35 cellular contexts compared by ENCODE assay signal in the genomic region with DNA sequence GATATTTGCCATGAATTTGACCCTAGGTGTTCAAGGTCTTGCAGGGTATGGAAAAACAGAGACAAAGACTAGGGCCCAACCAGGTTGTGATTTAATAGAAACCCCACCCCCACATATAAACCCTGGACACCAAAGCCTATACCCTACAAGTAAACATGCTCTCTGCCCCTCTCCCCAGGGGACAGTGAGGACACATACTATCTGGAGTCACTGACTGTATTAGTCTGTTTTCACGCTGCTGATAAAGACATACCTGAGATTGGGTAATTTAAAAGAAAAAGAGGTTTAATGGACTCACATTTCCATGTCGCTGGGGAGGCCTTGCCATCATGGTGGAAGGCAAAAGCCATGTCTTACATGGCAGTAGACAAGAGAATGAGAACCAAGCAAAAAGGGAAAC.
"Had no signal": no experiment of that assay in that cellular context is flagged by ENCODE, and none has a peak within 500 bp of the region (broad histone marks: within the 10 kb centered on the region; RNA-seq: fewer than 3 reads in every experiment).

No MANE protein-coding gene starts in this region.

- H3K36me3 Mint-ChIP-seq: activated CD8-positive, alpha-beta memory T cell treated with anti-CD3 and anti-CD28 coated beads, Interleukin-2, amount 10 ng/mL, durations not matched to agents 7 days and 5 days; activated naive CD4-positive, alpha-beta T cell treated with anti-CD3 and anti-CD28 coated beads, Interleukin-2, amount 10 ng/mL, durations not matched to agents 7 days and 5 days; activated naive CD4-positive, alpha-beta T cell treated with anti-CD3 and anti-CD28 coated beads, Interleukin-2, amount 50 U/mL, for 24 hours; activated naive CD8-positive, alpha-beta T cell treated with anti-CD3 and anti-CD28 coated beads, Interleukin-2, amount 10 ng/mL, durations not matched to agents 7 days and 5 days; WTC11 had no signal

- DNase-seq: activated CD4-positive, alpha-beta memory T cell treated with anti-CD3 and anti-CD28 coated beads, Interleukin-2, amount 10 ng/mL, durations not matched to agents 7 days and 5 days; activated CD4-positive, alpha-beta T cell treated with anti-CD3 and anti-CD28 coated beads for 1 hour; activated CD4-positive, alpha-beta T cell treated with anti-CD3 and anti-CD28 coated beads for 36 hours; activated CD4-positive, alpha-beta T cell treated with anti-CD3 and anti-CD28 coated beads for 48 hours; activated CD4-positive, alpha-beta T cell treated with anti-CD3 and anti-CD28 coated beads, Interleukin-2, amount 10 ng/mL, durations not matched to agents 7 days and 5 days; activated CD4-positive, alpha-beta T cell treated with anti-CD3 and anti-CD28 coated beads, Interleukin-2, amount 50 U/mL, for 48 hours; activated CD4-positive, CD25-positive, alpha-beta regulatory T cell; activated CD8-positive, alpha-beta memory T cell treated with anti-CD3 and anti-CD28 coated beads for 24 hours; activated CD8-positive, alpha-beta memory T cell treated with anti-CD3 and anti-CD28 coated beads, Interleukin-2, amount 10 ng/mL, durations not matched to agents 7 days and 5 days; activated CD8-positive, alpha-beta memory T cell treated with anti-CD3 and anti-CD28 coated beads, Interleukin-2, amount 50 U/mL, for 48 hours; activated CD8-positive, alpha-beta T cell treated with anti-CD3 and anti-CD28 coated beads, Interleukin-2, amount 10 ng/mL, durations not matched to agents 7 days and 5 days; activated effector memory CD4-positive, alpha-beta T cell treated with Interleukin-2 at 50 U/mL for 16 hours; activated gamma-delta T cell; activated naive CD4-positive, alpha-beta T cell treated with anti-CD3 and anti-CD28 coated beads, Interleukin-2, amount 10 ng/mL, durations not matched to agents 7 days and 5 days; activated naive CD4-positive, alpha-beta T cell treated with Interleukin-2 at 50 U/mL for 16 hours; activated naive CD8-positive, alpha-beta T cell treated with anti-CD3 and anti-CD28 coated beads, Interleukin-2, amount 10 ng/mL, durations not matched to agents 7 days and 5 days; activated naive CD8-positive, alpha-beta T cell treated with anti-CD3 and anti-CD28 coated beads, Interleukin-2, amount 50 U/mL, for 24 hours; activated T-cell treated with anti-CD3 and anti-CD28 coated beads, Interleukin-2, amount 50 U/mL, for 24 hours; activated T-cell treated with anti-CD3 and anti-CD28 coated beads, Interleukin-2, amount 50 U/mL, for 48 hours; amygdala; brain microvascular endothelial cell; central memory CD4-positive, alpha-beta T cell; T-helper 1 cell; T-helper 2 cell; T-helper 9 cell; WERI-Rb-1 had no signal

- H3K4me1 ChIP-seq: ascending aorta, breast epithelium had no signal

- H3K36me3 ChIP-seq: ascending aorta, brain microvascular endothelial cell, breast epithelium, WERI-Rb-1 had no signal

- H3K4me1 Mint-ChIP-seq: activated CD4-positive, alpha-beta memory T cell treated with anti-CD3 and anti-CD28 coated beads, Interleukin-2, amount 10 ng/mL, durations not matched to agents 7 days and 5 days; activated CD4-positive, alpha-beta T cell treated with anti-CD3 and anti-CD28 coated beads for 36 hours; activated CD4-positive, alpha-beta T cell treated with anti-CD3 and anti-CD28 coated beads, Interleukin-2, amount 10 ng/mL, durations not matched to agents 7 days and 5 days; activated CD8-positive, alpha-beta memory T cell treated with anti-CD3 and anti-CD28 coated beads, Interleukin-2, amount 10 ng/mL, durations not matched to agents 7 days and 5 days; activated naive CD4-positive, alpha-beta T cell treated with anti-CD3 and anti-CD28 coated beads, Interleukin-2, amount 10 ng/mL, durations not matched to agents 7 days and 5 days; activated naive CD4-positive, alpha-beta T cell treated with anti-CD3 and anti-CD28 coated beads, Interleukin-2, amount 50 U/mL, for 24 hours; activated naive CD8-positive, alpha-beta T cell treated with anti-CD3 and anti-CD28 coated beads, Interleukin-2, amount 10 ng/mL, durations not matched to agents 7 days and 5 days; activated naive CD8-positive, alpha-beta T cell treated with anti-CD3 and anti-CD28 coated beads, Interleukin-2, amount 50 U/mL, for 24 hours had no signal

- H3K27ac ChIP-seq: ascending aorta, brain microvascular endothelial cell, breast epithelium, WERI-Rb-1 had no signal

- H3K9me3 Mint-ChIP-seq: activated naive CD4-positive, alpha-beta T cell treated with anti-CD3 and anti-CD28 coated beads, Interleukin-2, amount 10 ng/mL, durations not matched to agents 7 days and 5 days; activated naive CD4-positive, alpha-beta T cell treated with anti-CD3 and anti-CD28 coated beads, Interleukin-2, amount 50 U/mL, for 24 hours; T-helper 2 cell treated with Interferon-gamma antibody and Interleukin-4, amounts not matched to agents 5 μg/mL and 100 μg/mL, for 36 hours had no signal

- H3K4me3 ChIP-seq: ascending aorta, breast epithelium had no signal

- H3K9me3 ChIP-seq: ascending aorta, breast epithelium had no signal

- H3K4me3 Mint-ChIP-seq: activated CD4-positive, alpha-beta memory T cell treated with anti-CD3 and anti-CD28 coated beads, Interleukin-2, amount 10 ng/mL, durations not matched to agents 7 days and 5 days; activated CD4-positive, alpha-beta T cell treated with anti-CD3 and anti-CD28 coated beads for 36 hours; activated CD4-positive, alpha-beta T cell treated with anti-CD3 and anti-CD28 coated beads, Interleukin-2, amount 10 ng/mL, durations not matched to agents 7 days and 5 days; activated CD8-positive, alpha-beta memory T cell treated with anti-CD3 and anti-CD28 coated beads, Interleukin-2, amount 10 ng/mL, durations not matched to agents 7 days and 5 days; activated CD8-positive, alpha-beta T cell treated with anti-CD3 and anti-CD28 coated beads, Interleukin-2, amount 10 ng/mL, durations not matched to agents 7 days and 5 days; activated naive CD4-positive, alpha-beta T cell treated with anti-CD3 and anti-CD28 coated beads, Interleukin-2, amount 10 ng/mL, durations not matched to agents 7 days and 5 days; activated naive CD4-positive, alpha-beta T cell treated with anti-CD3 and anti-CD28 coated beads, Interleukin-2, amount 50 U/mL, for 24 hours; activated naive CD8-positive, alpha-beta T cell; activated naive CD8-positive, alpha-beta T cell treated with anti-CD3 and anti-CD28 coated beads, Interleukin-2, amount 10 ng/mL, durations not matched to agents 7 days and 5 days; activated naive CD8-positive, alpha-beta T cell treated with anti-CD3 and anti-CD28 coated beads, Interleukin-2, amount 50 U/mL, for 24 hours; activated T-cell treated with anti-CD3 and anti-CD28 coated beads, Interleukin-2, amount 50 U/mL, for 24 hours; T-helper 1 cell treated with Interleukin-12 subunit alpha and Interleukin-12 subunit beta and Interleukin-4 antibody, amounts not matched to agents 30 μg/mL and 1 μg/mL, for 36 hours; T-helper 2 cell treated with Interferon-gamma antibody and Interleukin-4, amounts not matched to agents 5 μg/mL and 100 μg/mL, for 36 hours; WTC11 had no signal

- ATAC-seq: activated CD4-positive, alpha-beta T cell treated with anti-CD3 and anti-CD28 coated beads for 36 hours; activated CD4-positive, CD25-positive, alpha-beta regulatory T cell treated with anti-CD3 and anti-CD28 coated beads, Interleukin-2, amount 50 U/mL, for 24 hours; activated CD8-positive, alpha-beta memory T cell treated with anti-CD3 and anti-CD28 coated beads, Interleukin-2, amount 10 ng/mL, durations not matched to agents 7 days and 5 days; activated CD8-positive, alpha-beta T cell treated with anti-CD3 and anti-CD28 coated beads, Interleukin-2, amount 10 ng/mL, durations not matched to agents 7 days and 5 days; activated naive CD8-positive, alpha-beta T cell treated with anti-CD3 and anti-CD28 coated beads, Interleukin-2, amount 50 U/mL, for 24 hours; WTC11 had no signal

- H3K27me3 ChIP-seq: ascending aorta, brain microvascular endothelial cell, breast epithelium had no signal

- H3K27ac Mint-ChIP-seq: activated CD4-positive, alpha-beta memory T cell treated with anti-CD3 and anti-CD28 coated beads, Interleukin-2, amount 10 ng/mL, durations not matched to agents 7 days and 5 days; activated CD4-positive, alpha-beta T cell treated with anti-CD3 and anti-CD28 coated beads for 36 hours; activated CD4-positive, alpha-beta T cell treated with anti-CD3 and anti-CD28 coated beads, Interleukin-2, amount 10 ng/mL, durations not matched to agents 7 days and 5 days; activated CD8-positive, alpha-beta memory T cell treated with anti-CD3 and anti-CD28 coated beads, Interleukin-2, amount 10 ng/mL, durations not matched to agents 7 days and 5 days; activated CD8-positive, alpha-beta T cell treated with anti-CD3 and anti-CD28 coated beads, Interleukin-2, amount 10 ng/mL, durations not matched to agents 7 days and 5 days; activated naive CD4-positive, alpha-beta T cell treated with anti-CD3 and anti-CD28 coated beads, Interleukin-2, amount 10 ng/mL, durations not matched to agents 7 days and 5 days; activated naive CD4-positive, alpha-beta T cell treated with anti-CD3 and anti-CD28 coated beads, Interleukin-2, amount 50 U/mL, for 24 hours; activated naive CD8-positive, alpha-beta T cell; activated naive CD8-positive, alpha-beta T cell treated with anti-CD3 and anti-CD28 coated beads, Interleukin-2, amount 10 ng/mL, durations not matched to agents 7 days and 5 days; activated naive CD8-positive, alpha-beta T cell treated with anti-CD3 and anti-CD28 coated beads, Interleukin-2, amount 50 U/mL, for 24 hours; activated T-cell treated with anti-CD3 and anti-CD28 coated beads, Interleukin-2, amount 50 U/mL, for 24 hours; activated T-helper 2 cell treated with anti-CD3 and anti-CD28 coated beads, Interferon-gamma antibody, Interleukin-2, Interleukin-4, amounts not matched to agents 10 μg/mL and 5 μg/mL and 100 μg/mL, durations not matched to agents 14 hours and 24 hours and 36 hours; T-helper 1 cell treated with Interleukin-12 subunit alpha and Interleukin-12 subunit beta and Interleukin-4 antibody, amounts not matched to agents 30 μg/mL and 1 μg/mL, for 36 hours; T-helper 2 cell treated with Interferon-gamma antibody and Interleukin-4, amounts not matched to agents 5 μg/mL and 100 μg/mL, for 36 hours; WTC11 had no signal

- H3K27me3 Mint-ChIP-seq: activated naive CD4-positive, alpha-beta T cell treated with anti-CD3 and anti-CD28 coated beads, Interleukin-2, amount 10 ng/mL, durations not matched to agents 7 days and 5 days; activated naive CD8-positive, alpha-beta T cell; activated naive CD8-positive, alpha-beta T cell treated with anti-CD3 and anti-CD28 coated beads, Interleukin-2, amount 10 ng/mL, durations not matched to agents 7 days and 5 days had no signal
